8 cellular contexts compared by ENCODE assay signal in genomic region chr17:64919289-64920025, GRCh38. TPM values are rescaled to one million over a fixed set of nuclear protein-coding genes. Genes with fewer than 3 reads are reported as not detected.
DNase-seq lines count a peak whose midpoint lies in the region; ATAC-seq and TF ChIP-seq lines count a peak whose summit lies in the region.
"Not testable (repeated sequence)": the region's sequence is repeated elsewhere in the genome, so short reads cannot be mapped to it uniquely, and the experiment has no call there.

TSS of gene LRRC37A3 (minus strand) at chr17:64919478. CDS start at chr17:64897257, 22,221 bp downstream.

- H3K4me3 Mint-ChIP-seq in CD8-positive, alpha-beta T cell = peak within 1 kb of the TSS; percentile 88

- not testable (repeated sequence) for H3K27me3 ChIP-seq in CD8-positive, alpha-beta T cell (ENCODE audit: insufficient read depth, low read length); dorsolateral prefrontal cortex

- H3K36me3 ChIP-seq in CD8-positive, alpha-beta T cell (ENCODE audit: insufficient read depth, low read length) = not testable (repeated sequence)

- POLR2A ChIA-PET in CD8-positive, alpha-beta T cell (lab: Charles Lee) = interaction anchor here (0.8 to 1.5 kb wide), 10 partner anchors 42 to 1068 kb away, joined by 3 to 8 read pairs (median 4); partner anchors contain the start of genes DDX5 and GNA13

- H3K27ac ChIP-seq in CD8-positive, alpha-beta T cell (ENCODE audit: low read depth, low read length) = peak within 1 kb of the TSS; percentile 63
- peak within 1 kb of the TSS; percentile 70 to 97 (median 93) for H3K27ac ChIP-seq in dorsolateral prefrontal cortex

- DNase-seq in CD8-positive, alpha-beta T cell = peak; percentile 92 to 100 (median 99)
- DNase-seq in HK-2 (ENCODE audit: unreplicated experiment) (peak; percentile 100), NCI-H82 (lab: John Stamatoyannopoulos, UW) (peak; percentile 94), dorsolateral prefrontal cortex (peak; percentile 93 to 100 (median 100)), lower leg skin (ENCODE audit: low spot score in 2 of 2) (peak; percentile 97 to 100)
- peak; percentile 100 for DNase-seq in activated CD4-positive, alpha-beta T cell treated with anti-CD3 and anti-CD28 coated beads, Interleukin-2, amount 50 U/mL, for 48 hours
- peak; percentile 97 to 100 for DNase-seq in stimulated activated CD4-positive, alpha-beta T cell treated with anti-CD3 and anti-CD28 coated beads, Interleukin-4, amount 100 ng/mL, for 4 hours

- peak within 1 kb of the TSS; percentile 73 for H3K4me3 ChIP-seq in CD8-positive, alpha-beta T cell (ENCODE audit: low read depth, low read length)
- H3K4me3 ChIP-seq in dorsolateral prefrontal cortex = peak within 1 kb of the TSS; percentile 47 to 94 (median 75)
- H3K4me3 ChIP-seq in lower leg skin (ENCODE audit: low read depth, poor library complexity, severe bottlenecking) = peak within 1 kb of the TSS; percentile 81

- not testable (repeated sequence) for H3K9me3 ChIP-seq in CD8-positive, alpha-beta T cell (ENCODE audit: low read length)

- CTCF ChIA-PET in CD8-positive, alpha-beta T cell (lab: Charles Lee) = interaction anchor here (0.7 to 1.8 kb wide), 6 partner anchors 17 to 198 kb away, joined by 3 to 8 read pairs (median 4); no protein-coding TSS in a partner anchor

- TF ChIP-seq CTCF in CD8-positive, alpha-beta T cell (IDR thresholded peaks at IDR 0.05) = peak; percentile 85
- TF ChIP-seq CTCF in dorsolateral prefrontal cortex (IDR thresholded peaks at IDR 0.05 in 54 of 56, conservative IDR thresholded peaks at IDR 0.05 in 2 of 56; ENCODE audit: low read depth in 1 of 56, partially characterized antibody in 56 of 56) (peak; percentile 67 to 100 (median 94)), lower leg skin (IDR thresholded peaks at IDR 0.05) (peak in 1 of 3 donors; percentile 61)

- H3K9me3 Mint-ChIP-seq in CD8-positive, alpha-beta T cell = not testable (repeated sequence)

- intact Hi-C loops in CD8-positive, alpha-beta T cell (cut with DNase I, micrococcal nuclease) = loop anchor here (1.0 to 10.0 kb wide), 8 partner anchors 8 to 655 kb away; partner anchors contain the start of genes GNA13 (in 1 of the 2) and TEX2 (in 1 of the 2)
- intact Hi-C loops in dorsolateral prefrontal cortex (cut with DNase I) = loop anchor here in 1 of 2 donors (5.0 kb wide), 1 partner anchor 188 kb away; no protein-coding TSS in a partner anchor
- intact Hi-C loops in lower leg skin (cut with DNase I; ENCODE audit: low total_unique reads) = not testable (repeated sequence)

- H3K27ac Mint-ChIP-seq in CD8-positive, alpha-beta T cell = peak within 1 kb of the TSS; percentile 92

- H3K27me3 Mint-ChIP-seq in CD8-positive, alpha-beta T cell (ENCODE audit: low read depth) = not testable (repeated sequence)

- 1 to 2% methylated on average over 27 to 51 of the region's 70 CpGs for WGBS in lower leg skin, 2 donors

- not testable (repeated sequence) for TF ChIP-seq POLR2A in lower leg skin (IDR thresholded peaks at IDR 0.05)

- H3K4me1 Mint-ChIP-seq in CD8-positive, alpha-beta T cell (ENCODE audit: low read depth) = not testable (repeated sequence)

- ATAC-seq in CD8-positive, alpha-beta T cell = peak; percentile 95
- ATAC-seq in GM19455 (IDR thresholded peaks at IDR 0.05; ENCODE audit: unreplicated experiment) = peak; percentile 94

- not testable (repeated sequence) for H3K4me1 ChIP-seq in CD8-positive, alpha-beta T cell (ENCODE audit: insufficient read depth, low read length)

- not testable (repeated sequence) for H3K36me3 Mint-ChIP-seq in CD8-positive, alpha-beta T cell

RNA-seq across cellular contexts. Expression of gene LRRC37A3, which starts in this region (rescaled TPM):
- 1 to 10 TPM; 4.1 to 6.2 TPM for total RNA-seq in CD8-positive, alpha-beta T cell
- total RNA-seq in dorsolateral prefrontal cortex (100 to 1,000 TPM in 10 of 120 experiments, 10 to 100 TPM in 110; 19.5 to 135 (median 54.0) TPM), lower leg skin (1 to 10 TPM; 2.7 to 8.2 (median 5.6) TPM)

Comparison
In these comparisons a context has a peak if more than half of its experiments do, and no peak if none do; other contexts are left out.
1. Peak in every context shown above with its lines: DNase-seq, ATAC-seq, H3K4me3 ChIP-seq and H3K27ac ChIP-seq.